In genomic region chr16:79509221-79509631, GRCh38 we compare ENCODE assay signal across 3 cellular contexts.
TF ChIP-seq lines count a peak whose summit lies in the region.

No MANE protein-coding gene starts in this region.

TF ChIP-seq in SK-N-SH, 30 proteins besides CTCF, POLR2A, EP300 and RAD21 (continued from another document):
- no peak for TF ChIP-seq RCOR1 (IDR thresholded peaks at IDR 0.05; ENCODE audit: low read length)
- no peak for TF ChIP-seq TEAD4 (IDR thresholded peaks at IDR 0.05; ENCODE audit: borderline replicate concordance, insufficient read depth)
- no peak for TF ChIP-seq IRF3 (IDR thresholded peaks at IDR 0.05; ENCODE audit: low read depth, low read length)
- no peak for TF ChIP-seq RFX5 (IDR thresholded peaks at IDR 0.05; ENCODE audit: low read length)
- TF ChIP-seq CHD2 (IDR thresholded peaks at IDR 0.05; ENCODE audit: low read length, partially characterized antibody): no peak
- no peak for TF ChIP-seq FOXM1 (IDR thresholded peaks at IDR 0.05; ENCODE audit: low read depth)
- no peak for TF ChIP-seq FOSL2 (IDR thresholded peaks at IDR 0.05; ENCODE audit: borderline replicate concordance, low read depth)
- TF ChIP-seq MEF2A (IDR thresholded peaks at IDR 0.05; ENCODE audit: borderline replicate concordance, low read depth): no peak
- TF ChIP-seq, protein P1, sequence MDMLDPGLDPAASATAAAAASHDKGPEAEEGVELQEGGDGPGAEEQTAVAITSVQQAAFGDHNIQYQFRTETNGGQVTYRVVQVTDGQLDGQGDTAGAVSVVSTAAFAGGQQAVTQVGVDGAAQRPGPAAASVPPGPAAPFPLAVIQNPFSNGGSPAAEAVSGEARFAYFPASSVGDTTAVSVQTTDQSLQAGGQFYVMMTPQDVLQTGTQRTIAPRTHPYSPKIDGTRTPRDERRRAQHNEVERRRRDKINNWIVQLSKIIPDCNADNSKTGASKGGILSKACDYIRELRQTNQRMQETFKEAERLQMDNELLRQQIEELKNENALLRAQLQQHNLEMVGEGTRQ (IDR thresholded peaks at IDR 0.05; ENCODE audit: borderline replicate concordance, low read depth, low read length): no peak
- TF ChIP-seq, protein P2, sequence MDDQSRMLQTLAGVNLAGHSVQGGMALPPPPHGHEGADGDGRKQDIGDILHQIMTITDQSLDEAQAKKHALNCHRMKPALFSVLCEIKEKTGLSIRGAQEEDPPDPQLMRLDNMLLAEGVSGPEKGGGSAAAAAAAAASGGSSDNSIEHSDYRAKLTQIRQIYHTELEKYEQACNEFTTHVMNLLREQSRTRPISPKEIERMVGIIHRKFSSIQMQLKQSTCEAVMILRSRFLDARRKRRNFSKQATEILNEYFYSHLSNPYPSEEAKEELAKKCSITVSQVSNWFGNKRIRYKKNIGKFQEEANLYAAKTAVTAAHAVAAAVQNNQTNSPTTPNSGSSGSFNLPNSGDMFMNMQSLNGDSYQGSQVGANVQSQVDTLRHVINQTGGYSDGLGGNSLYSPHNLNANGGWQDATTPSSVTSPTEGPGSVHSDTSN (IDR thresholded peaks at IDR 0.05): no peak
- no peak for TF ChIP-seq SIN3A (IDR thresholded peaks at IDR 0.05; ENCODE audit: borderline replicate concordance, low read depth, low read length)
- TF ChIP-seq MAX (IDR thresholded peaks at IDR 0.05; ENCODE audit: low read depth): no peak
- TF ChIP-seq ZBTB33 (IDR thresholded peaks at IDR 0.05; ENCODE audit: borderline replicate concordance, low read depth): no peak
- no peak for TF ChIP-seq MXI1 (IDR thresholded peaks at IDR 0.05; ENCODE audit: low read depth, low read length)

TF ChIP-seq in SK-N-SH treated with all-trans-retinoic acid at 6 μM for 48 hours, 23 proteins besides CTCF, POLR2A, EP300 and RAD21 (continued from another document):
- TF ChIP-seq, protein P3, sequence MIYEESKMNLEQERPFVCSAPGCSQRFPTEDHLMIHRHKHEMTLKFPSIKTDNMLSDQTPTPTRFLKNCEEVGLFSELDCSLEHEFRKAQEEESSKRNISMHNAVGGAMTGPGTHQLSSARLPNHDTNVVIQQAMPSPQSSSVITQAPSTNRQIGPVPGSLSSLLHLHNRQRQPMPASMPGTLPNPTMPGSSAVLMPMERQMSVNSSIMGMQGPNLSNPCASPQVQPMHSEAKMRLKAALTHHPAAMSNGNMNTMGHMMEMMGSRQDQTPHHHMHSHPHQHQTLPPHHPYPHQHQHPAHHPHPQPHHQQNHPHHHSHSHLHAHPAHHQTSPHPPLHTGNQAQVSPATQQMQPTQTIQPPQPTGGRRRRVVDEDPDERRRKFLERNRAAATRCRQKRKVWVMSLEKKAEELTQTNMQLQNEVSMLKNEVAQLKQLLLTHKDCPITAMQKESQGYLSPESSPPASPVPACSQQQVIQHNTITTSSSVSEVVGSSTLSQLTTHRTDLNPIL (CRISPR knock-in tag; IDR thresholded peaks at IDR 0.05; ENCODE audit: low read depth): no peak
- TF ChIP-seq GLIS3 (CRISPR knock-in tag; IDR thresholded peaks at IDR 0.05) (no peak), ZNF70 (CRISPR knock-in tag; IDR thresholded peaks at IDR 0.05) (no peak), TCF4 (CRISPR knock-in tag; IDR thresholded peaks at IDR 0.05; ENCODE audit: borderline replicate concordance) (no peak)
- TF ChIP-seq, protein P4, sequence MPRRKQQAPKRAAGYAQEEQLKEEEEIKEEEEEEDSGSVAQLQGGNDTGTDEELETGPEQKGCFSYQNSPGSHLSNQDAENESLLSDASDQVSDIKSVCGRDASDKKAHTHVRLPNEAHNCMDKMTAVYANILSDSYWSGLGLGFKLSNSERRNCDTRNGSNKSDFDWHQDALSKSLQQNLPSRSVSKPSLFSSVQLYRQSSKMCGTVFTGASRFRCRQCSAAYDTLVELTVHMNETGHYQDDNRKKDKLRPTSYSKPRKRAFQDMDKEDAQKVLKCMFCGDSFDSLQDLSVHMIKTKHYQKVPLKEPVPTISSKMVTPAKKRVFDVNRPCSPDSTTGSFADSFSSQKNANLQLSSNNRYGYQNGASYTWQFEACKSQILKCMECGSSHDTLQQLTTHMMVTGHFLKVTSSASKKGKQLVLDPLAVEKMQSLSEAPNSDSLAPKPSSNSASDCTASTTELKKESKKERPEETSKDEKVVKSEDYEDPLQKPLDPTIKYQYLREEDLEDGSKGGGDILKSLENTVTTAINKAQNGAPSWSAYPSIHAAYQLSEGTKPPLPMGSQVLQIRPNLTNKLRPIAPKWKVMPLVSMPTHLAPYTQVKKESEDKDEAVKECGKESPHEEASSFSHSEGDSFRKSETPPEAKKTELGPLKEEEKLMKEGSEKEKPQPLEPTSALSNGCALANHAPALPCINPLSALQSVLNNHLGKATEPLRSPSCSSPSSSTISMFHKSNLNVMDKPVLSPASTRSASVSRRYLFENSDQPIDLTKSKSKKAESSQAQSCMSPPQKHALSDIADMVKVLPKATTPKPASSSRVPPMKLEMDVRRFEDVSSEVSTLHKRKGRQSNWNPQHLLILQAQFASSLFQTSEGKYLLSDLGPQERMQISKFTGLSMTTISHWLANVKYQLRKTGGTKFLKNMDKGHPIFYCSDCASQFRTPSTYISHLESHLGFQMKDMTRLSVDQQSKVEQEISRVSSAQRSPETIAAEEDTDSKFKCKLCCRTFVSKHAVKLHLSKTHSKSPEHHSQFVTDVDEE (CRISPR knock-in tag; IDR thresholded peaks at IDR 0.05): no peak
TF ChIP-seq in SK-N-SH treated with all-trans-retinoic acid at 6 μM for 48 hours: peak in this region for 0.

TF ChIP-seq in WTC11, 78 proteins besides CTCF, POLR2A, EP300 and RAD21 (continued from another document):
- TF ChIP-seq, protein P5, sequence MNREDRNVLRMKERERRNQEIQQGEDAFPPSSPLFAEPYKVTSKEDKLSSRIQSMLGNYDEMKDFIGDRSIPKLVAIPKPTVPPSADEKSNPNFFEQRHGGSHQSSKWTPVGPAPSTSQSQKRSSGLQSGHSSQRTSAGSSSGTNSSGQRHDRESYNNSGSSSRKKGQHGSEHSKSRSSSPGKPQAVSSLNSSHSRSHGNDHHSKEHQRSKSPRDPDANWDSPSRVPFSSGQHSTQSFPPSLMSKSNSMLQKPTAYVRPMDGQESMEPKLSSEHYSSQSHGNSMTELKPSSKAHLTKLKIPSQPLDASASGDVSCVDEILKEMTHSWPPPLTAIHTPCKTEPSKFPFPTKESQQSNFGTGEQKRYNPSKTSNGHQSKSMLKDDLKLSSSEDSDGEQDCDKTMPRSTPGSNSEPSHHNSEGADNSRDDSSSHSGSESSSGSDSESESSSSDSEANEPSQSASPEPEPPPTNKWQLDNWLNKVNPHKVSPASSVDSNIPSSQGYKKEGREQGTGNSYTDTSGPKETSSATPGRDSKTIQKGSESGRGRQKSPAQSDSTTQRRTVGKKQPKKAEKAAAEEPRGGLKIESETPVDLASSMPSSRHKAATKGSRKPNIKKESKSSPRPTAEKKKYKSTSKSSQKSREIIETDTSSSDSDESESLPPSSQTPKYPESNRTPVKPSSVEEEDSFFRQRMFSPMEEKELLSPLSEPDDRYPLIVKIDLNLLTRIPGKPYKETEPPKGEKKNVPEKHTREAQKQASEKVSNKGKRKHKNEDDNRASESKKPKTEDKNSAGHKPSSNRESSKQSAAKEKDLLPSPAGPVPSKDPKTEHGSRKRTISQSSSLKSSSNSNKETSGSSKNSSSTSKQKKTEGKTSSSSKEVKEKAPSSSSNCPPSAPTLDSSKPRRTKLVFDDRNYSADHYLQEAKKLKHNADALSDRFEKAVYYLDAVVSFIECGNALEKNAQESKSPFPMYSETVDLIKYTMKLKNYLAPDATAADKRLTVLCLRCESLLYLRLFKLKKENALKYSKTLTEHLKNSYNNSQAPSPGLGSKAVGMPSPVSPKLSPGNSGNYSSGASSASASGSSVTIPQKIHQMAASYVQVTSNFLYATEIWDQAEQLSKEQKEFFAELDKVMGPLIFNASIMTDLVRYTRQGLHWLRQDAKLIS (CRISPR knock-in tag; IDR thresholded peaks at IDR 0.05; ENCODE audit: borderline replicate concordance): no peak
- TF ChIP-seq ZNF423 (CRISPR knock-in tag; IDR thresholded peaks at IDR 0.05) (no peak), MXD4 (CRISPR knock-in tag; IDR thresholded peaks at IDR 0.05; ENCODE audit: borderline replicate concordance) (no peak), NFE2L1 (CRISPR knock-in tag; IDR thresholded peaks at IDR 0.05) (no peak), STAT6 (CRISPR knock-in tag; conservative IDR thresholded peaks at IDR 0.05; ENCODE audit: low read depth) (no peak), SMAD4 (CRISPR knock-in tag; IDR thresholded peaks at IDR 0.05) (no peak), RORB (CRISPR knock-in tag; IDR thresholded peaks at IDR 0.05) (no peak)
- TF ChIP-seq, protein P6, sequence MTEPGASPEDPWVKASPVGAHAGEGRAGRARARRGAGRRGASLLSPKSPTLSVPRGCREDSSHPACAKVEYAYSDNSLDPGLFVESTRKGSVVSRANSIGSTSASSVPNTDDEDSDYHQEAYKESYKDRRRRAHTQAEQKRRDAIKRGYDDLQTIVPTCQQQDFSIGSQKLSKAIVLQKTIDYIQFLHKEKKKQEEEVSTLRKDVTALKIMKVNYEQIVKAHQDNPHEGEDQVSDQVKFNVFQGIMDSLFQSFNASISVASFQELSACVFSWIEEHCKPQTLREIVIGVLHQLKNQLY (CRISPR knock-in tag; IDR thresholded peaks at IDR 0.05): no peak
